In genomic region chr16:79436885-79437284, GRCh38 we compare ENCODE assay signal across 27 cellular contexts.
DNase-seq lines count a peak whose midpoint lies in the region; ATAC-seq and TF ChIP-seq lines count a peak whose summit lies in the region.
"Had no signal": no experiment of that assay in that cellular context is flagged by ENCODE, and none has a peak within 500 bp of the region (broad histone marks: within the 10 kb centered on the region; RNA-seq: fewer than 3 reads in every experiment).

No MANE protein-coding gene starts in this region.

- peaks cover 45% of the 10 kb centered on the region for H3K4me1 Mint-ChIP-seq in brain
- H3K4me1 Mint-ChIP-seq: CD4-positive, alpha-beta memory T cell had no signal

- intact Hi-C loops in psoas muscle (cut with DNase I) = loop anchor here (5.0 to 10.0 kb wide), 2 partner anchors 65 to 148 kb away; no protein-coding TSS in a partner anchor

- peak overlapping the region in 4 of 5 experiments; percentile 67 to 91 (median 86) for H3K27ac Mint-ChIP-seq in brain
- H3K27ac Mint-ChIP-seq: CD4-positive, alpha-beta memory T cell had no signal

- 85 to 92% (median 91%) methylated on average over 5 of the region's 5 CpGs for WGBS in psoas muscle, 3 donors

- H3K9me3 Mint-ChIP-seq in brain = peaks cover 0 to 7% (median 0%) of the 10 kb centered on the region in 5 experiments

- H3K36me3 ChIP-seq in psoas muscle (ENCODE audit: insufficient read depth in 1 of 2, low read depth in 1 of 2) = no peaks in the 10 kb centered on the region
- H3K36me3 ChIP-seq: BLaER1 treated with 17β-estradiol and CSF1 and Interleukin-3, amounts not matched to agents 10 nM and 100 nM; SJSA1 had no signal

- peak; percentile 29 for DNase-seq in left kidney (ENCODE audit: low read depth, low spot score)
- no peak for DNase-seq in psoas muscle
- DNase-seq in central memory CD4-positive, alpha-beta T cell = no peak
- no peak for DNase-seq in stimulated activated naive CD4-positive, alpha-beta T cell (lab: John Stamatoyannopoulos, UW)
- DNase-seq: AML-193; COR-L47; DMS53; MV-4-11; NCI-H1105; NCI-H146; NCI-H1930; NCI-H446 treated with DMSO at 0.1 percent for 48 hours; NCI-H526; NCI-H82; NK-92 treated with Interleukin-12 subunit alpha and Interleukin-12 subunit beta, amount 100 ng/mL, for 24 hours; PC-9; Right ventricle myocardium superior; RPMI8226 had no signal

- H3K27me3 Mint-ChIP-seq in brain = peaks cover 5% of the 10 kb centered on the region
- H3K27me3 Mint-ChIP-seq: CD4-positive, alpha-beta memory T cell had no signal

- peak overlapping the region; percentile 79 for H3K27ac ChIP-seq in psoas muscle
- H3K27ac ChIP-seq: A549; BLaER1 treated with 17β-estradiol and CSF1 and Interleukin-3, amounts not matched to agents 10 nM and 100 nM; PC-9; SJSA1 had no signal

- H3K4me3 ChIP-seq in psoas muscle = no peak overlapping the region
- H3K4me3 ChIP-seq: A549; BLaER1 treated with 17β-estradiol and CSF1 and Interleukin-3, amounts not matched to agents 10 nM and 100 nM; K562; PC-9; SJSA1 had no signal

- no peak for TF ChIP-seq CTCF in brain (conservative IDR thresholded peaks at IDR 0.05)
- TF ChIP-seq CTCF in psoas muscle (IDR thresholded peaks at IDR 0.05) = no peak

- peak overlapping the region in 1 of 5 experiments; percentile 4 for H3K4me3 Mint-ChIP-seq in brain
- H3K4me3 Mint-ChIP-seq: CD4-positive, alpha-beta memory T cell had no signal

- H3K27me3 ChIP-seq in psoas muscle (ENCODE audit: insufficient read depth in 3 of 3, low read length in 2 of 3) = no peaks in the 10 kb centered on the region
- H3K27me3 ChIP-seq: BLaER1 treated with 17β-estradiol and CSF1 and Interleukin-3, amounts not matched to agents 10 nM and 100 nM; SJSA1 had no signal

- H3K36me3 Mint-ChIP-seq in brain = no peaks in the 10 kb centered on the region
- H3K36me3 Mint-ChIP-seq: CD4-positive, alpha-beta memory T cell had no signal

- H3K9me3 ChIP-seq in psoas muscle = no peaks in the 10 kb centered on the region
- H3K9me3 ChIP-seq: A549, SJSA1 had no signal

- H3K4me1 ChIP-seq in psoas muscle = peaks cover 23% of the 10 kb centered on the region
- H3K4me1 ChIP-seq: A549, SJSA1 had no signal

- no peak for ATAC-seq in psoas muscle
- ATAC-seq in GM19455 (IDR thresholded peaks at IDR 0.05; ENCODE audit: unreplicated experiment) = no peak
- no peak for ATAC-seq in HG03135 (IDR thresholded peaks at IDR 0.05; ENCODE audit: unreplicated experiment)
- ATAC-seq: A549, HepG2, K562 had no signal
